Comparison of ENCODE assay signal across 8 cellular contexts in the genomic region with DNA sequence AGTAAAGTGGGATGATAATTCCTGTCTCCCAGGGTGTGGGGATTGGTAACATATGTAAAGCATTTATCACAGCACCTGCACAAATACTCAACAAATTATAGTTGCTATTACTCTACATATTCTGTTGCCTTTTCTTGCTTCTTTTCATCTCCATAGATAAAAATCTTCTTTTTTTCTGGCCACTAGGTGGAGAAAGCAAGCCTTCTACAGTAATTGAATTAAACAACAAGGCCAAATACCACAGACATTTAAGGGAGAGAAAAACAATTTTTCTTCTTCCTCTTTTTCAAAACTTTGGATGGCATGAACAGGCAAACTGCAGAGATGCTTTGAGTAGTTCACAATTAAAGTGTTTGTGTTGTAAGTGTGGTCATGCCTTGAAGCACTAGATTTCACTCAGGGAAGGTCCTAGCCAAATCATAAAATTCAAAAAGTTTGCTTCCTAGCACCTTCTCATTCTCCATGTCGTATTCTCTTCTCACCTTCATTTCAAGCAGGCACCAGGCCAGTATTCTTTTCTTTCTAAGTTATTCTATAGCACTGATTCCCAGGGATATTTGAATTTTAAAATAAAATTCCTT.
DNase-seq lines count a peak whose midpoint lies in the region; ATAC-seq and TF ChIP-seq lines count a peak whose summit lies in the region.

No MANE protein-coding gene starts in this region.

- intact Hi-C loops in psoas muscle (cut with DNase I), result loop anchor here (2.0 to 10.0 kb wide), 5 partner anchors 68 to 584 kb away; no protein-coding TSS in a partner anchor

- CTCF ChIA-PET in SK-N-SH (lab: Yijun Ruan, JAX), result interaction anchor here (0.9 to 1.9 kb wide), 5 partner anchors 9 to 580 kb away, joined by 3 to 7 read pairs (median 3); no protein-coding TSS in a partner anchor

- ATAC-seq in psoas muscle (no peak), GM21447 (IDR thresholded peaks at IDR 0.05; ENCODE audit: unreplicated experiment) (no peak), HG03457 (IDR thresholded peaks at IDR 0.05; ENCODE audit: unreplicated experiment) (no peak)

- POLR2A ChIA-PET in SK-N-SH (lab: Yijun Ruan, JAX), result no interaction called here

- no peaks in the 10 kb centered on the region for H3F3A ChIP-seq in SK-N-SH (replicated peaks; ENCODE audit: insufficient read depth)

- 64% methylated on average over 1 of the region's 1 CpG for WGBS in SK-N-SH (ENCODE audit: low lambda C conversion rate)
- WGBS in psoas muscle, 3 donors, result 0 to 49% (median 33%) methylated on average over 1 of the region's 1 CpG

- no peaks in the 10 kb centered on the region for H3K9me2 ChIP-seq in SK-N-SH

- DNase-seq in GDM1 (lab: John Stamatoyannopoulos, UW) (peak; percentile 11), SK-N-SH (no peak), fibroblast of villous mesenchyme (ENCODE audit: low read depth) (peak; percentile 66), psoas muscle (no peak)
- DNase-seq in activated T-cell treated with anti-CD3 and anti-CD28 coated beads, Interleukin-2, amount 50 U/mL, for 48 hours, result no peak

- no peaks in the 10 kb centered on the region for H3K9me3 ChIP-seq in SK-N-SH
- H3K9me3 ChIP-seq in psoas muscle, result no peaks in the 10 kb centered on the region

- TF ChIP-seq CTCF in KMS-11 (conservative IDR thresholded peaks at IDR 0.05; ENCODE audit: low read depth, low read length), result peak; percentile 46
- TF ChIP-seq CTCF in SK-N-SH (IDR thresholded peaks at IDR 0.05), result peak; percentile 75
- TF ChIP-seq CTCF in fibroblast of villous mesenchyme (IDR thresholded peaks at IDR 0.05; ENCODE audit: insufficient read depth, low read depth, low read length), result peak; percentile 71
- TF ChIP-seq CTCF in psoas muscle (IDR thresholded peaks at IDR 0.05), result peak; percentile 65

- no peak overlapping the region for H3K4me3 ChIP-seq in KMS-11 (IDR thresholded peaks at IDR 0.05; ENCODE audit: insufficient read depth, low read depth, low read length)
- H3K4me3 ChIP-seq in SK-N-SH (ENCODE audit: low read depth in 2 of 2, low read length in 1 of 2), result no peak overlapping the region
- H3K4me3 ChIP-seq in fibroblast of villous mesenchyme (ENCODE audit: low read depth, low read length), result no peak overlapping the region
- no peak overlapping the region for H3K4me3 ChIP-seq in psoas muscle

- no peaks in the 10 kb centered on the region for H3K36me3 ChIP-seq in KMS-11 (ENCODE audit: insufficient read depth)
- H3K36me3 ChIP-seq in SK-N-SH (replicated peaks in 1 of 2; ENCODE audit: control insufficient read depth in 1 of 2, insufficient read depth in 2 of 2, low read length in 1 of 2), result no peaks in the 10 kb centered on the region
- no peaks in the 10 kb centered on the region for H3K36me3 ChIP-seq in psoas muscle (ENCODE audit: insufficient read depth in 1 of 2, low read depth in 1 of 2)

- no peak for TF ChIP-seq EP300 in SK-N-SH (IDR thresholded peaks at IDR 0.05; ENCODE audit: borderline replicate concordance in 1 of 2, low read depth in 1 of 2, low read length in 1 of 2)

- H2AFZ ChIP-seq in KMS-11 (ENCODE audit: low read depth) (no peak overlapping the region), SK-N-SH (ENCODE audit: low read depth) (0 out of 2 replicates have a peak overlapping the region, but pooled peaks have one; percentile 3)

- no peak overlapping the region for H3K27ac ChIP-seq in KMS-11
- H3K27ac ChIP-seq in SK-N-SH (ENCODE audit: low read depth in 2 of 2, low read length in 1 of 2), result no peak overlapping the region
- H3K27ac ChIP-seq in psoas muscle, result no peak overlapping the region

- H3K9ac ChIP-seq in KMS-11, result no peak overlapping the region
- no peak overlapping the region for H3K9ac ChIP-seq in SK-N-SH

- no peaks in the 10 kb centered on the region for H3K27me3 ChIP-seq in KMS-11 (ENCODE audit: insufficient read depth, low read depth)
- H3K27me3 ChIP-seq in SK-N-SH (ENCODE audit: insufficient read depth), result no peaks in the 10 kb centered on the region
- no peaks in the 10 kb centered on the region for H3K27me3 ChIP-seq in psoas muscle (ENCODE audit: insufficient read depth in 3 of 3, low read length in 2 of 3)

- H3K4me2 ChIP-seq in KMS-11 (no peak overlapping the region), SK-N-SH (no peak overlapping the region)

- peak; percentile 40; the same call in 1 of the 2 replicates for TF ChIP-seq RAD21 in SK-N-SH (IDR thresholded peaks at IDR 0.05; ENCODE audit: low read length)

- H4K20me1 ChIP-seq in KMS-11 (ENCODE audit: insufficient read depth) (no peaks in the 10 kb centered on the region), SK-N-SH (ENCODE audit: insufficient read depth) (no peaks in the 10 kb centered on the region)

- H3K4me1 ChIP-seq in KMS-11 (ENCODE audit: low read depth, poor library complexity, severe bottlenecking), result no peaks in the 10 kb centered on the region
- H3K4me1 ChIP-seq in SK-N-SH (ENCODE audit: control insufficient read depth in 1 of 2, insufficient read depth in 2 of 2, low read depth in 1 of 2, low read length in 1 of 2), result peaks cover 0 to 19% of the 10 kb centered on the region in 2 experiments; a peak in 2 of 4 replicates
- H3K4me1 ChIP-seq in psoas muscle, result no peaks in the 10 kb centered on the region

- H3K79me2 ChIP-seq in KMS-11 (ENCODE audit: insufficient read depth, low read depth) (no peaks in the 10 kb centered on the region), SK-N-SH (ENCODE audit: insufficient read depth) (no peaks in the 10 kb centered on the region)

TF ChIP-seq in SK-N-SH, 30 proteins besides CTCF, POLR2A, EP300 and RAD21:
- TF ChIP-seq NFIC (IDR thresholded peaks at IDR 0.05; ENCODE audit: borderline replicate concordance), result 0 out of 2 replicates have a peak, but pooled peaks have one; percentile 19
- TF ChIP-seq GATA2 (CRISPR knock-in tag; IDR thresholded peaks at IDR 0.05), result peak; percentile 28; the same call in 1 of the 2 replicates
- peak; percentile 46 for TF ChIP-seq SMC3 (IDR thresholded peaks at IDR 0.05; ENCODE audit: low read depth, low read length)
- no peak for TF ChIP-seq ELF1 (IDR thresholded peaks at IDR 0.05)

Comparison
In these comparisons a context has a peak if more than half of its experiments do, and no peak if none do; other contexts are left out.
1. DNase-seq: peak in GDM1 (single experiment) and fibroblast of villous mesenchyme (single experiment); none in SK-N-SH (single experiment), psoas muscle (0 of 2) and activated T-cell treated with anti-CD3 and anti-CD28 coated beads, Interleukin-2, amount 50 U/mL, for 48 hours (0 of 2).
2. Peak in every context shown above with its lines, with median percentiles within 50 percentile points of each other: CTCF ChIP-seq.